Comparison of ENCODE assay signal across 13 cellular contexts in genomic region chr6:121443953-121444590, GRCh38. TPM values are rescaled to one million over a fixed set of nuclear protein-coding genes. Genes with fewer than 3 reads are reported as not detected.
DNase-seq lines count a peak whose midpoint lies in the region; ATAC-seq and TF ChIP-seq lines count a peak whose summit lies in the region.
"Had no signal": no experiment of that assay in that cellular context is flagged by ENCODE, and none has a peak within 500 bp of the region (broad histone marks: within the 10 kb centered on the region; RNA-seq: fewer than 3 reads in every experiment).

No MANE protein-coding gene starts in this region.

- peaks cover 26 to 43% of the 10 kb centered on the region in 2 donors for H3K36me3 ChIP-seq in ascending aorta
- peaks cover 2% of the 10 kb centered on the region for H3K36me3 ChIP-seq in hepatocyte (replicated peaks; ENCODE audit: insufficient read depth, low read depth)
- H3K36me3 ChIP-seq in stomach smooth muscle (ENCODE audit: control insufficient read depth in 2 of 2, insufficient read depth in 2 of 2, low read length in 2 of 2) = peaks cover 17 to 18% of the 10 kb centered on the region in 2 donors

- no peak overlapping the region for H3K9ac ChIP-seq in stomach smooth muscle (ENCODE audit: low read length in 2 of 2)

- peaks cover 8 to 13% of the 10 kb centered on the region in 2 donors for H3K4me1 ChIP-seq in ascending aorta
- H3K4me1 ChIP-seq in hepatocyte (ENCODE audit: insufficient read depth) = no peaks in the 10 kb centered on the region
- H3K4me1 ChIP-seq in stomach smooth muscle (ENCODE audit: control insufficient read depth, insufficient read depth, low read length) = peaks cover 23% of the 10 kb centered on the region

- TF ChIP-seq CTCF in ascending aorta (IDR thresholded peaks at IDR 0.05) = no peak
- TF ChIP-seq CTCF in hepatocyte (IDR thresholded peaks at IDR 0.05; ENCODE audit: poor library complexity) = no peak

- H3K27me3 ChIP-seq in ascending aorta (no peaks in the 10 kb centered on the region), hepatocyte (no peaks in the 10 kb centered on the region), stomach smooth muscle (ENCODE audit: control insufficient read depth in 1 of 2, insufficient read depth in 2 of 2, low read length in 2 of 2) (no peaks in the 10 kb centered on the region)

- DNase-seq in HT1080 (ENCODE audit: low read depth) (peak; percentile 1), ascending aorta (ENCODE audit: low spot score in 2 of 2) (no peak), hepatocyte (ENCODE audit: low spot score) (no peak)
- DNase-seq: activated T-cell treated with anti-CD3 and anti-CD28 coated beads, Interleukin-2, amount 50 U/mL, for 1 hour; caudate nucleus; foreskin melanocyte; NCI-H2081 had no signal

- H3K4me2 ChIP-seq in hepatocyte = peak overlapping the region; percentile 77

- ATAC-seq in HG03521 (IDR thresholded peaks at IDR 0.05; ENCODE audit: unreplicated experiment) (no peak), HG03196 (IDR thresholded peaks at IDR 0.05; ENCODE audit: unreplicated experiment) (no peak), GM19467 (IDR thresholded peaks at IDR 0.05; ENCODE audit: unreplicated experiment) (no peak), HG02885 (IDR thresholded peaks at IDR 0.05; ENCODE audit: poor library complexity, unreplicated experiment) (no peak)

- H3K4me3 ChIP-seq in ascending aorta (peak overlapping the region in 1 of 2 donors; percentile 36), hepatocyte (no peak overlapping the region), stomach smooth muscle (ENCODE audit: low read length in 2 of 2) (peak overlapping the region; percentile 10 to 42)
- H3K4me3 ChIP-seq: skin epidermis had no signal

- H4K20me1 ChIP-seq in hepatocyte (ENCODE audit: insufficient read depth, poor library complexity, severe bottlenecking) = peaks cover 56% of the 10 kb centered on the region

- WGBS in hepatocyte (ENCODE audit: low lambda C conversion rate, missing lambda C conversion rate) = 64% methylated on average over 3 of the region's 3 CpGs

- H3K79me2 ChIP-seq in hepatocyte = peaks cover 98% of the 10 kb centered on the region

- H3K9me2 ChIP-seq in hepatocyte (replicated peaks; ENCODE audit: insufficient read depth) = no peaks in the 10 kb centered on the region

- H2AFZ ChIP-seq in hepatocyte = no peak overlapping the region

- H3K27ac ChIP-seq in ascending aorta = peak overlapping the region; percentile 51 to 87
- peak overlapping the region; percentile 14 for H3K27ac ChIP-seq in hepatocyte
- H3K27ac ChIP-seq in stomach smooth muscle (ENCODE audit: low read length) = peak overlapping the region; percentile 24

- H3K9me3 ChIP-seq in ascending aorta (no peaks in the 10 kb centered on the region), hepatocyte (ENCODE audit: low read depth) (no peaks in the 10 kb centered on the region), stomach smooth muscle (ENCODE audit: control insufficient read depth in 2 of 2, low read length in 2 of 2) (no peaks in the 10 kb centered on the region)

- intact Hi-C loops in ascending aorta (cut with DNase I) = no loop called here

RNA-seq across cellular contexts. Expression of gene GJA1, which starts 8.6 kb away (rescaled TPM):
- not detected in 2 replicates for total RNA-seq in HT1080 (2014; rRNA removed; shearing (Covaris generic))
- polyA plus RNA-seq in HT1080 (2015; cell fraction: cytosol; rRNA removed) = 1.4 and 1.8 TPM in 2 replicates
- 4.9 and 5.8 TPM in 2 replicates for polyA plus RNA-seq in HT1080 (2015; cell fraction: nucleus; rRNA removed)
- total RNA-seq in ascending aorta (85.0 TPM), hepatocyte (248 and 266 TPM in 2 replicates)
- 86.0 and 91.5 TPM in 2 replicates for polyA plus RNA-seq in hepatocyte

Comparison
In these comparisons a context has a peak if more than half of its experiments do, and no peak if none do; other contexts are left out.
1. H3K27ac ChIP-seq: peak in every context shown above with its lines; median percentile 69 in ascending aorta; 24 in stomach smooth muscle; 14 in hepatocyte.
2. RNA of gene GJA1, which starts 8.6 kb away (total RNA-seq): 248 to 266 TPM in hepatocyte and 85.0 TPM in ascending aorta (single experiment); not detected in HT1080; every median in the first group is over 10 times any median in the second.